In genomic region chr9:470795-471194, GRCh38 we compare ENCODE assay signal across 8 cellular contexts. TPM values are rescaled to one million over a fixed set of nuclear protein-coding genes. Genes with fewer than 3 reads are reported as not detected.
DNase-seq lines count a peak whose midpoint lies in the region; TF ChIP-seq lines count a peak whose summit lies in the region.

No MANE protein-coding gene starts in this region.

- no peak for TF ChIP-seq CTCF in GM12865 (IDR thresholded peaks at IDR 0.05; ENCODE audit: insufficient read depth, low read depth, low read length, missing control alignments)
- no peak for TF ChIP-seq CTCF in Peyer's patch (IDR thresholded peaks at IDR 0.05)
- TF ChIP-seq CTCF in fibroblast of lung (conservative IDR thresholded peaks at IDR 0.05 in 1 of 2, IDR thresholded peaks at IDR 0.05 in 1 of 2; ENCODE audit: low read depth in 1 of 2, low read length in 2 of 2) = no peak

- no peak overlapping the region for H3K4me2 ChIP-seq in fibroblast of lung (ENCODE audit: extremely low read depth, insufficient read depth, low read length)

- H3K27ac ChIP-seq in Peyer's patch (peak overlapping the region; percentile 82 to 91 (median 86)), fibroblast of lung (ENCODE audit: insufficient read depth, low read length) (no peak overlapping the region), rectal smooth muscle tissue (ENCODE audit: low read depth, low read length) (no peak overlapping the region)

- H3K36me3 ChIP-seq in Peyer's patch = no peaks in the 10 kb centered on the region
- H3K36me3 ChIP-seq in fibroblast of lung (ENCODE audit: control insufficient read depth, insufficient read depth, low read length) = no peaks in the 10 kb centered on the region
- H3K36me3 ChIP-seq in rectal smooth muscle tissue (ENCODE audit: control insufficient read depth, insufficient read depth, low read length) = no peaks in the 10 kb centered on the region

- H4K20me1 ChIP-seq in fibroblast of lung (ENCODE audit: control insufficient read depth, extremely low read depth, insufficient read depth, low read length) = no peaks in the 10 kb centered on the region

- H3K4me1 ChIP-seq in Peyer's patch (peaks cover 0 to 14% (median 4%) of the 10 kb centered on the region in 4 donors), fibroblast of lung (ENCODE audit: control insufficient read depth, extremely low read depth, insufficient read depth, low read length) (peaks cover 5% of the 10 kb centered on the region), rectal smooth muscle tissue (ENCODE audit: control insufficient read depth, insufficient read depth, low read length) (peaks cover 3% of the 10 kb centered on the region)

- DNase-seq in GM12865 (ENCODE audit: low read depth) (no peak), Peyer's patch (no peak), fibroblast of lung (ENCODE audit: low read depth in 2 of 2) (no peak), COLO668 (lab: John Stamatoyannopoulos, UW; ENCODE audit: unreplicated experiment) (no peak), NCI-H82 (lab: John Stamatoyannopoulos, UW) (no peak), AG08395 (ENCODE audit: low spot score) (no peak)
- no peak for DNase-seq in effector CD4-positive, alpha-beta T cell

- H3K9me3 ChIP-seq in Peyer's patch (no peaks in the 10 kb centered on the region), fibroblast of lung (ENCODE audit: control insufficient read depth, insufficient read depth, low read depth, low read length) (no peaks in the 10 kb centered on the region)

- H3K79me2 ChIP-seq in fibroblast of lung (ENCODE audit: control insufficient read depth, insufficient read depth, low read length) = no peaks in the 10 kb centered on the region

- no peaks in the 10 kb centered on the region for H3K27me3 ChIP-seq in Peyer's patch
- H3K27me3 ChIP-seq in fibroblast of lung (ENCODE audit: control insufficient read depth, insufficient read depth, low read length) = no peaks in the 10 kb centered on the region
- no peaks in the 10 kb centered on the region for H3K27me3 ChIP-seq in rectal smooth muscle tissue (ENCODE audit: control insufficient read depth, insufficient read depth, low read length)

- H3K4me3 ChIP-seq in GM12865 (ENCODE audit: low read depth, low read length) = peak overlapping the region; percentile 69
- H3K4me3 ChIP-seq in Peyer's patch = peak overlapping the region; percentile 44 to 60 (median 54)
- peak overlapping the region in 2 of 4 experiments; percentile 62 to 87 for H3K4me3 ChIP-seq in fibroblast of lung (replicated peaks in 1 of 4; ENCODE audit: control extremely low read depth in 1 of 4, insufficient read depth in 1 of 4, low read depth in 3 of 4, low read length in 4 of 4)
- H3K4me3 ChIP-seq in rectal smooth muscle tissue (ENCODE audit: low read length) = peak overlapping the region; percentile 76

- no peak overlapping the region for H3K9ac ChIP-seq in fibroblast of lung (ENCODE audit: insufficient read depth, low read length)
- peak overlapping the region; percentile 64 for H3K9ac ChIP-seq in rectal smooth muscle tissue (ENCODE audit: low read length)

- no peak for TF ChIP-seq POLR2A in Peyer's patch (IDR thresholded peaks at IDR 0.05)

- H2AFZ ChIP-seq in fibroblast of lung (ENCODE audit: low read length) = peak overlapping the region; percentile 96

RNA-seq across cellular contexts. Expression of gene KANK1, which starts 33.7 kb away (rescaled TPM):
- total RNA-seq in Peyer's patch (10 to 100 TPM; 27.3 to 63.4 (median 59.6) TPM), fibroblast of lung (12.6 and 37.8 TPM in 2 replicates)
- 16.3 and 17.5 TPM in 2 replicates for polyA plus RNA-seq in fibroblast of lung
- polyA plus RNA-seq in fibroblast of lung (2012) = 11.5 and 12.3 TPM in 2 replicates
- 22.0 and 22.1 TPM in 2 replicates for polyA minus RNA-seq in fibroblast of lung (ENCODE audit: low replicate concordance)

Comparison
In these comparisons a context has a peak if more than half of its experiments do, and no peak if none do; other contexts are left out.
1. H3K27ac ChIP-seq: peak in Peyer's patch (4 of 4); none in fibroblast of lung (single experiment) and rectal smooth muscle tissue (single experiment).